Comparison of ENCODE assay signal across 9 cellular contexts in the genomic region with DNA sequence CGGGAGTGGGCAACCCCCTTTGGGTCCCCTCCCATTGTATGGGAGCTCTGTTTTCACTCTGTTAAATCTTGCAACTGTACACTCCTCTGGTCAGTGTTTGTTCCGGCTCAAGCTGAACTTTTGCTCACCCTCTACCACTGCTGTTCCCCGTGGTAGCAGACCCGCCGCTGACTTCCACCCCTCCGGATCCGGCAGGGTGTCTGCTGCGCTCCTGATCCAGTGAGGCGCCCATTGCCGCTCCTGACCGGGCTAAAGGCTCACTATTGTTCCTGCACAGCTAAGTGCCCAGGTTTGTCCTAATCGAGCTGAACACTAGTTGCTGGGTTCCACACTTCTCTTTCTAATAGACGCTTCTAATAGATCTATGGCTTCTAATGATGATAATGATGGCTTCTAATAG.
"Had no signal": no experiment of that assay in that cellular context is flagged by ENCODE, and none has a peak within 500 bp of the region (broad histone marks: within the 10 kb centered on the region; RNA-seq: fewer than 3 reads in every experiment).

No MANE protein-coding gene starts in this region.

- DNase-seq: GOT3, H7, HFFc6, IMR-90, KG1 had no signal

- H3K4me3 ChIP-seq: HAP-1, K562 had no signal

- H3K9me3 ChIP-seq: HAP-1 had no signal

- H3K36me3 ChIP-seq: HAP-1 had no signal

- H3K27ac ChIP-seq: HL-60 had no signal

- FAIRE-seq: HTR-8/SVneo, K562 had no signal

- H3K4me1 ChIP-seq: HAP-1 had no signal
